Comparison of ENCODE assay signal across 9 cellular contexts in genomic region chr17:63082273-63082861, GRCh38.
DNase-seq lines count a peak whose midpoint lies in the region; ATAC-seq, FAIRE-seq and TF ChIP-seq lines count a peak whose summit lies in the region.
"Had no signal": no experiment of that assay in that cellular context is flagged by ENCODE, and none has a peak within 500 bp of the region (broad histone marks: within the 10 kb centered on the region; RNA-seq: fewer than 3 reads in every experiment).

No MANE protein-coding gene starts in this region.

- ATAC-seq in HG02678 (IDR thresholded peaks at IDR 0.05; ENCODE audit: unreplicated experiment), result no peak

- TF ChIP-seq CTCF in fibroblast of mammary gland (conservative IDR thresholded peaks at IDR 0.05; ENCODE audit: control insufficient read depth, insufficient read depth, low read depth, low read length), result peak; percentile 46

- H3K27ac Mint-ChIP-seq in activated naive CD4-positive, alpha-beta T cell treated with anti-CD3 and anti-CD28 coated beads, Interleukin-2, amount 10 ng/mL, durations not matched to agents 7 days and 5 days, result no peak overlapping the region
- H3K27ac Mint-ChIP-seq: activated naive CD4-positive, alpha-beta T cell treated with anti-CD3 and anti-CD28 coated beads, Interleukin-2, amount 50 U/mL, for 24 hours had no signal

- H3K4me1 Mint-ChIP-seq in activated naive CD4-positive, alpha-beta T cell treated with anti-CD3 and anti-CD28 coated beads, Interleukin-2, amount 10 ng/mL, durations not matched to agents 7 days and 5 days, result no peaks in the 10 kb centered on the region

- DNase-seq in NOMO-1 treated with DMSO at 0.1 percent for 48 hours (lab: John Stamatoyannopoulos, UW; ENCODE audit: unreplicated experiment) (peak; percentile 17), NOMO-1 treated with dmso at 0.1 percent for 144 hours (lab: John Stamatoyannopoulos, UW; ENCODE audit: unreplicated experiment) (no peak), RCC 7860 (ENCODE audit: low spot score) (no peak), fibroblast of mammary gland (ENCODE audit: low read depth) (peak; percentile 61), stromal cell of bone marrow (ENCODE audit: low read depth) (peak; percentile 49), NCI-H748 treated with DMSO at 0.1 percent for 48 hours (lab: John Stamatoyannopoulos, UW) (no peak)
- no peak for DNase-seq in activated naive CD4-positive, alpha-beta T cell treated with anti-CD3 and anti-CD28 coated beads, Interleukin-2, amount 10 ng/mL, durations not matched to agents 7 days and 5 days

- H3K36me3 Mint-ChIP-seq in activated naive CD4-positive, alpha-beta T cell treated with anti-CD3 and anti-CD28 coated beads, Interleukin-2, amount 10 ng/mL, durations not matched to agents 7 days and 5 days, result no peaks in the 10 kb centered on the region

- H3K9me3 Mint-ChIP-seq in activated naive CD4-positive, alpha-beta T cell treated with anti-CD3 and anti-CD28 coated beads, Interleukin-2, amount 10 ng/mL, durations not matched to agents 7 days and 5 days, result peaks cover 5% of the 10 kb centered on the region
- H3K9me3 Mint-ChIP-seq: activated naive CD4-positive, alpha-beta T cell treated with anti-CD3 and anti-CD28 coated beads, Interleukin-2, amount 50 U/mL, for 24 hours had no signal

- no peaks in the 10 kb centered on the region for H3K27me3 Mint-ChIP-seq in activated naive CD4-positive, alpha-beta T cell treated with anti-CD3 and anti-CD28 coated beads, Interleukin-2, amount 10 ng/mL, durations not matched to agents 7 days and 5 days
- H3K27me3 Mint-ChIP-seq: activated naive CD4-positive, alpha-beta T cell treated with anti-CD3 and anti-CD28 coated beads, Interleukin-2, amount 50 U/mL, for 24 hours had no signal

- FAIRE-seq in RCC 7860 (lab: Jason Lieb, UNC), result peak; percentile 52

- no peak overlapping the region for H3K4me3 Mint-ChIP-seq in activated naive CD4-positive, alpha-beta T cell treated with anti-CD3 and anti-CD28 coated beads, Interleukin-2, amount 10 ng/mL, durations not matched to agents 7 days and 5 days
- H3K4me3 Mint-ChIP-seq: activated naive CD4-positive, alpha-beta T cell treated with anti-CD3 and anti-CD28 coated beads, Interleukin-2, amount 50 U/mL, for 24 hours had no signal

- no peak overlapping the region for H3K4me3 ChIP-seq in fibroblast of mammary gland (ENCODE audit: control insufficient read depth, low read depth, low read length)

- CTCF ChIA-PET in activated naive CD4-positive, alpha-beta T cell treated with anti-CD3 and anti-CD28 coated beads, Interleukin-2, amount 10 ng/mL, durations not matched to agents 7 days and 5 days (lab: Charles Lee), result interaction anchor here (0.7 to 3.0 kb wide), 5 partner anchors 10 to 370 kb away, joined by 3 to 31 read pairs (median 4); no protein-coding TSS in a partner anchor

Comparison
In these comparisons a context has a peak if more than half of its experiments do, and no peak if none do; other contexts are left out.
1. DNase-seq: peak in NOMO-1 treated with DMSO at 0.1 percent for 48 hours (single experiment), fibroblast of mammary gland (single experiment) and stromal cell of bone marrow (single experiment); none in NOMO-1 treated with dmso at 0.1 percent for 144 hours (single experiment), RCC 7860 (single experiment), activated naive CD4-positive, alpha-beta T cell treated with anti-CD3 and anti-CD28 coated beads, Interleukin-2, amount 10 ng/mL, durations not matched to agents 7 days and 5 days (single experiment) and NCI-H748 treated with DMSO at 0.1 percent for 48 hours (single experiment).